ENCODE assay signal across 15 cellular contexts in genomic region chr6:121157913-121158312, GRCh38.
"Had no signal": no experiment of that assay in that cellular context is flagged by ENCODE, and none has a peak within 500 bp of the region (broad histone marks: within the 10 kb centered on the region; RNA-seq: fewer than 3 reads in every experiment).

No MANE protein-coding gene starts in this region.

- H3K27ac ChIP-seq: ascending aorta, hepatocyte, left lung, transverse colon, vagina had no signal

- ATAC-seq: naive thymus-derived CD8-positive, alpha-beta T cell had no signal

- DNase-seq: activated CD4-positive, alpha-beta T cell treated with anti-CD3 and anti-CD28 coated beads, Interleukin-2, amount 10 ng/mL, durations not matched to agents 24 days and 14 days; activated CD4-positive, CD25-positive, alpha-beta regulatory T cell; activated naive CD4-positive, alpha-beta T cell; activated naive CD8-positive, alpha-beta T cell treated with anti-CD3 and anti-CD28 coated beads, Interleukin-2, amount 10 ng/mL, durations not matched to agents 7 days and 5 days; activated T-cell treated with anti-CD3 and anti-CD28 coated beads for 4 hours; left lung; naive thymus-derived CD8-positive, alpha-beta T cell; retina; stimulated activated CD4-positive, alpha-beta T cell treated with anti-CD3 and anti-CD28 coated beads, Interleukin-4, amount 100 ng/mL, for 1 hour; stimulated activated CD8-positive, alpha-beta memory T cell treated with anti-CD3 and anti-CD28 coated beads, Interleukin-4, amount 100 ng/mL, for 48 hours; stimulated activated naive CD4-positive, alpha-beta T cell treated with Interleukin-2 at 50 U/mL for 16 hours; transverse colon had no signal

- H3K9me3 ChIP-seq: vagina had no signal

- H3K4me1 ChIP-seq: ascending aorta, left lung, transverse colon, vagina had no signal

- H3K27me3 ChIP-seq: ascending aorta, hepatocyte, left lung, transverse colon, vagina had no signal

- H3K4me3 ChIP-seq: ascending aorta, hepatocyte, left lung, transverse colon, vagina had no signal
